In genomic region chr9:86300701-86301100, GRCh38 we compare ENCODE assay signal across 18 cellular contexts. TPM values are rescaled to one million over a fixed set of nuclear protein-coding genes. Genes with fewer than 3 reads are reported as not detected.
A peak's percentile ranks its signal among the peaks of the same experiment; 100 is the strongest.
DNase-seq lines count a peak whose midpoint lies in the region; ATAC-seq and TF ChIP-seq lines count a peak whose summit lies in the region.
"Had no signal": no experiment of that assay in that cellular context is flagged by ENCODE, and none has a peak within 500 bp of the region (broad histone marks: within the 10 kb centered on the region; RNA-seq: fewer than 3 reads in every experiment).

No MANE protein-coding gene starts in this region.

- no peak for DNase-seq in activated CD4-positive, alpha-beta T cell treated with anti-CD3 and anti-CD28 coated beads for 36 hours
- DNase-seq in activated CD4-positive, alpha-beta T cell treated with anti-CD3 and anti-CD28 coated beads for 1 hour: no peak
- DNase-seq in GM23338 (ENCODE audit: low spot score): no peak
- DNase-seq in activated naive CD8-positive, alpha-beta T cell treated with anti-CD3 and anti-CD28 coated beads for 36 hours: no peak
- no peak for DNase-seq in ecto neural progenitor cell (ENCODE audit: low spot score)
- DNase-seq in germinal center (ENCODE audit: low spot score): no peak
- DNase-seq: C1 segment of cervical spinal cord, DMS53, KBM-7, NCI-H1092, NCI-H345, NCI-H69 had no signal

- no peaks in the 10 kb centered on the region for H3F3A ChIP-seq in GM23338 (replicated peaks; ENCODE audit: low read depth)

- peak overlapping the region; percentile 49 for H3K27ac Mint-ChIP-seq in activated CD4-positive, alpha-beta T cell treated with anti-CD3 and anti-CD28 coated beads for 36 hours
- peak overlapping the region; percentile 38; the same call in 1 of the 2 replicates for H3K27ac Mint-ChIP-seq in GM23338
- H3K27ac Mint-ChIP-seq in activated naive CD8-positive, alpha-beta T cell treated with anti-CD3 and anti-CD28 coated beads for 36 hours: peak overlapping the region; percentile 42

- intact Hi-C loops in activated CD4-positive, alpha-beta T cell treated with anti-CD3 and anti-CD28 coated beads for 36 hours (cut with DNase I, micrococcal nuclease): loop anchor here in 1 of 2 experiments (5.0 kb wide), 1 partner anchor 52 kb away; the partner anchor contains the start of gene TUT7

- peaks cover 3% of the 10 kb centered on the region; the same call in 1 of the 2 replicates for H3K36me3 ChIP-seq in GM23338 (ENCODE audit: insufficient read depth)
- no peaks in the 10 kb centered on the region for H3K36me3 ChIP-seq in parathyroid adenoma (ENCODE audit: control insufficient read depth, insufficient read depth, low read length)

- no peak for TF ChIP-seq CTCF in GM23338 (conservative IDR thresholded peaks at IDR 0.05; ENCODE audit: low read depth in 2 of 2)
- TF ChIP-seq CTCF in parathyroid adenoma (IDR thresholded peaks at IDR 0.05): no peak

- no peaks in the 10 kb centered on the region for H3K9me3 Mint-ChIP-seq in activated CD4-positive, alpha-beta T cell treated with anti-CD3 and anti-CD28 coated beads for 36 hours (ENCODE audit: low read depth)
- H3K9me3 Mint-ChIP-seq in GM23338: no peaks in the 10 kb centered on the region
- H3K9me3 Mint-ChIP-seq in activated naive CD8-positive, alpha-beta T cell treated with anti-CD3 and anti-CD28 coated beads for 36 hours: no peaks in the 10 kb centered on the region

- H3K4me3 ChIP-seq in GM23338 (no peak overlapping the region), parathyroid adenoma (ENCODE audit: low read depth, low read length) (no peak overlapping the region)

- CTCF ChIA-PET in activated CD4-positive, alpha-beta T cell treated with anti-CD3 and anti-CD28 coated beads for 36 hours (lab: Charles Lee): interaction anchor here (1.1 kb wide), 1 partner anchor 58 kb away, joined by 3 read pairs; no protein-coding TSS in a partner anchor

- peaks cover 55% of the 10 kb centered on the region for H3K36me3 Mint-ChIP-seq in activated CD4-positive, alpha-beta T cell treated with anti-CD3 and anti-CD28 coated beads for 36 hours (ENCODE audit: low read depth)
- peaks cover 36% of the 10 kb centered on the region for H3K36me3 Mint-ChIP-seq in GM23338 (ENCODE audit: low read depth)
- peaks cover 24% of the 10 kb centered on the region for H3K36me3 Mint-ChIP-seq in activated naive CD8-positive, alpha-beta T cell treated with anti-CD3 and anti-CD28 coated beads for 36 hours

- no peak overlapping the region for H2AFZ ChIP-seq in GM23338
- no peak overlapping the region for H2AFZ ChIP-seq in parathyroid adenoma

- no peaks in the 10 kb centered on the region for H3K9me2 ChIP-seq in GM23338 (ENCODE audit: insufficient read depth)

- H3K9me3 ChIP-seq in parathyroid adenoma (ENCODE audit: control insufficient read depth, low read length): no peaks in the 10 kb centered on the region

- H3K9ac ChIP-seq in parathyroid adenoma: no peak overlapping the region

- H3K27me3 ChIP-seq in GM23338 (ENCODE audit: insufficient read depth): no peaks in the 10 kb centered on the region
- no peaks in the 10 kb centered on the region for H3K27me3 ChIP-seq in parathyroid adenoma (ENCODE audit: control insufficient read depth, insufficient read depth, low read length)

- no peak for ATAC-seq in activated CD4-positive, alpha-beta T cell treated with anti-CD3 and anti-CD28 coated beads for 36 hours
- ATAC-seq in GM23338 (no peak), GM19452 (IDR thresholded peaks at IDR 0.05; ENCODE audit: unreplicated experiment) (no peak)
- ATAC-seq: Panc1, Right ventricle myocardium inferior had no signal

- H3K79me2 ChIP-seq in GM23338 (replicated peaks; ENCODE audit: insufficient read depth) (no peaks in the 10 kb centered on the region), parathyroid adenoma (no peaks in the 10 kb centered on the region)

- H3K4me3 Mint-ChIP-seq in activated CD4-positive, alpha-beta T cell treated with anti-CD3 and anti-CD28 coated beads for 36 hours: no peak overlapping the region
- no peak overlapping the region for H3K4me3 Mint-ChIP-seq in GM23338
- H3K4me3 Mint-ChIP-seq in activated naive CD8-positive, alpha-beta T cell treated with anti-CD3 and anti-CD28 coated beads for 36 hours: no peak overlapping the region

- peaks cover 28% of the 10 kb centered on the region for H3K4me1 Mint-ChIP-seq in activated CD4-positive, alpha-beta T cell treated with anti-CD3 and anti-CD28 coated beads for 36 hours
- peaks cover 20% of the 10 kb centered on the region for H3K4me1 Mint-ChIP-seq in GM23338
- peaks cover 20% of the 10 kb centered on the region for H3K4me1 Mint-ChIP-seq in activated naive CD8-positive, alpha-beta T cell treated with anti-CD3 and anti-CD28 coated beads for 36 hours

- no peaks in the 10 kb centered on the region for H4K20me1 ChIP-seq in GM23338 (replicated peaks; ENCODE audit: insufficient read depth)

- H3K27me3 Mint-ChIP-seq in activated CD4-positive, alpha-beta T cell treated with anti-CD3 and anti-CD28 coated beads for 36 hours: no peaks in the 10 kb centered on the region
- H3K27me3 Mint-ChIP-seq in GM23338 (ENCODE audit: insufficient read depth, low read depth, poor library complexity): no peaks in the 10 kb centered on the region
- no peaks in the 10 kb centered on the region for H3K27me3 Mint-ChIP-seq in activated naive CD8-positive, alpha-beta T cell treated with anti-CD3 and anti-CD28 coated beads for 36 hours

- H3K27ac ChIP-seq in GM23338 (ENCODE audit: low read depth): no peak overlapping the region
- peak overlapping the region; percentile 11 for H3K27ac ChIP-seq in parathyroid adenoma

- POLR2A ChIA-PET in activated CD4-positive, alpha-beta T cell treated with anti-CD3 and anti-CD28 coated beads for 36 hours (lab: Charles Lee): no interaction called here

- H3K4me2 ChIP-seq in GM23338 (no peak overlapping the region), parathyroid adenoma (ENCODE audit: low read length) (no peak overlapping the region)

- H3K4me1 ChIP-seq in GM23338 (ENCODE audit: insufficient read depth): peaks cover 22% of the 10 kb centered on the region
- H3K4me1 ChIP-seq in parathyroid adenoma: peaks cover 18% of the 10 kb centered on the region

RNA-seq across cellular contexts. Expression of gene ISCA1, which starts 18.4 kb away (rescaled TPM):
- total RNA-seq in activated CD4-positive, alpha-beta T cell treated with anti-CD3 and anti-CD28 coated beads for 36 hours: 10 to 100 TPM; 27.1 to 27.4 TPM
- 61.0 and 65.4 TPM in 2 replicates for total RNA-seq in GM23338 (2014; rRNA removed; shearing (Covaris generic))
- 43.7 and 54.9 TPM in 2 replicates for polyA plus RNA-seq in GM23338 (2016; fragmentation: Nextera tagmentation; extraction: Ambion mirVana)
- 10 to 100 TPM; 33.9 to 35.8 TPM for total RNA-seq in activated naive CD8-positive, alpha-beta T cell treated with anti-CD3 and anti-CD28 coated beads for 36 hours

RNA-seq across cellular contexts. Expression of gene C9orf153, which starts 41.2 kb away (rescaled TPM):
- under 1 TPM; 0.25 to 0.46 TPM for total RNA-seq in activated CD4-positive, alpha-beta T cell treated with anti-CD3 and anti-CD28 coated beads for 36 hours
- total RNA-seq in GM23338 (2014; rRNA removed; shearing (Covaris generic)): 0.12 TPM in 1 of 2 replicates, not detected in the other
- polyA plus RNA-seq in GM23338 (2016; fragmentation: Nextera tagmentation; extraction: Ambion mirVana): 0.24 and 0.29 TPM in 2 replicates
- total RNA-seq in activated naive CD8-positive, alpha-beta T cell treated with anti-CD3 and anti-CD28 coated beads for 36 hours: under 1 TPM in 1 of 2 experiments, not detected in 1; 0.38 TPM
- total RNA-seq: A172, M059J, Right ventricle myocardium inferior had no signal

RNA-seq across cellular contexts. Expression of gene TUT7, which starts 53.5 kb away (rescaled TPM):
- total RNA-seq in activated CD4-positive, alpha-beta T cell treated with anti-CD3 and anti-CD28 coated beads for 36 hours: 10 to 100 TPM; 31.5 to 39.2 TPM
- total RNA-seq in GM23338 (2014; rRNA removed; shearing (Covaris generic)): 23.8 and 28.4 TPM in 2 replicates
- polyA plus RNA-seq in GM23338 (2016; fragmentation: Nextera tagmentation; extraction: Ambion mirVana): 15.0 and 21.4 TPM in 2 replicates
- total RNA-seq in activated naive CD8-positive, alpha-beta T cell treated with anti-CD3 and anti-CD28 coated beads for 36 hours: 10 to 100 TPM; 18.0 to 18.3 TPM
